ENCODE assay signal across 18 cellular contexts in genomic region chr7:29327455-29327854, GRCh38.
DNase-seq lines count a peak whose midpoint lies in the region; ATAC-seq lines count a peak whose summit lies in the region.
"Had no signal": no experiment of that assay in that cellular context is flagged by ENCODE, and none has a peak within 500 bp of the region (broad histone marks: within the 10 kb centered on the region; RNA-seq: fewer than 3 reads in every experiment).

No MANE protein-coding gene starts in this region.

- no peaks in the 10 kb centered on the region for H3K27me3 Mint-ChIP-seq in dendritic cell treated with granulocyte-macrophage colony-stimulating factor and Interleukin-4, amounts not matched to agents 40 ng/mL and 50 ng/mL, for 4 days
- peaks cover 21 to 27% of the 10 kb centered on the region in 2 donors for H3K27me3 Mint-ChIP-seq in stimulated activated naive B cell treated with anti-CD40 and anti-IgM and Interleukin-4, amounts not matched to agents 10 μg/mL and 1 μg/mL and 100 μg/mL, for 72 hours
- H3K27me3 Mint-ChIP-seq: activated naive CD8-positive, alpha-beta T cell treated with anti-CD3 and anti-CD28 coated beads, Interleukin-2, amount 10 ng/mL, durations not matched to agents 7 days and 5 days had no signal

- intact Hi-C loops in dendritic cell treated with granulocyte-macrophage colony-stimulating factor and Interleukin-4, amounts not matched to agents 40 ng/mL and 50 ng/mL, for 4 days (cut with micrococcal nuclease): loop anchor here (5.0 kb wide), 1 partner anchor 40 kb away; no protein-coding TSS in a partner anchor

- H3K9me3 Mint-ChIP-seq in dendritic cell treated with granulocyte-macrophage colony-stimulating factor and Interleukin-4, amounts not matched to agents 40 ng/mL and 50 ng/mL, for 4 days: no peaks in the 10 kb centered on the region
- peaks cover 3% of the 10 kb centered on the region in 2 donors for H3K9me3 Mint-ChIP-seq in stimulated activated naive B cell treated with anti-CD40 and anti-IgM and Interleukin-4, amounts not matched to agents 10 μg/mL and 1 μg/mL and 100 μg/mL, for 72 hours
- H3K9me3 Mint-ChIP-seq: activated CD4-positive, alpha-beta memory T cell treated with anti-CD3 and anti-CD28 coated beads for 36 hours; activated naive CD8-positive, alpha-beta T cell treated with anti-CD3 and anti-CD28 coated beads, Interleukin-2, amount 10 ng/mL, durations not matched to agents 7 days and 5 days; activated T-cell treated with anti-CD3 and anti-CD28 coated beads, Interleukin-2, amount 50 U/mL, for 4 hours; CD8-positive, alpha-beta T cell had no signal

- ATAC-seq in stimulated activated naive B cell treated with anti-CD40 and anti-IgM and Interleukin-4, amounts not matched to agents 10 μg/mL and 1 μg/mL and 100 μg/mL, for 72 hours (replicated peaks): no peak
- ATAC-seq: activated T-cell treated with anti-CD3 and anti-CD28 coated beads, Interleukin-2, amount 50 U/mL, for 4 hours; CD8-positive, alpha-beta T cell; GM12878; left cardiac atrium had no signal

- in situ Hi-C loops in ACHN (cut with HindIII; ENCODE audit: low pct_ligation_motif_present, low pct_unique_long_range_greater_than_20kb, low sequenced_read_pairs): no loop called here

- H3K36me3 Mint-ChIP-seq in dendritic cell treated with granulocyte-macrophage colony-stimulating factor and Interleukin-4, amounts not matched to agents 40 ng/mL and 50 ng/mL, for 4 days (ENCODE audit: low read depth): peaks cover 66% of the 10 kb centered on the region
- H3K36me3 Mint-ChIP-seq in stimulated activated naive B cell treated with anti-CD40 and anti-IgM and Interleukin-4, amounts not matched to agents 10 μg/mL and 1 μg/mL and 100 μg/mL, for 72 hours: peaks cover 0 to 4% of the 10 kb centered on the region in 2 donors
- H3K36me3 Mint-ChIP-seq: activated CD4-positive, alpha-beta memory T cell treated with anti-CD3 and anti-CD28 coated beads for 36 hours; activated naive CD8-positive, alpha-beta T cell treated with anti-CD3 and anti-CD28 coated beads, Interleukin-2, amount 10 ng/mL, durations not matched to agents 7 days and 5 days; CD8-positive, alpha-beta T cell had no signal

- peak overlapping the region; percentile 79 for H3K27ac Mint-ChIP-seq in dendritic cell treated with granulocyte-macrophage colony-stimulating factor and Interleukin-4, amounts not matched to agents 40 ng/mL and 50 ng/mL, for 4 days
- no peak overlapping the region for H3K27ac Mint-ChIP-seq in stimulated activated naive B cell treated with anti-CD40 and anti-IgM and Interleukin-4, amounts not matched to agents 10 μg/mL and 1 μg/mL and 100 μg/mL, for 72 hours
- H3K27ac Mint-ChIP-seq: activated CD4-positive, alpha-beta memory T cell treated with anti-CD3 and anti-CD28 coated beads for 36 hours; activated naive CD8-positive, alpha-beta T cell treated with anti-CD3 and anti-CD28 coated beads, Interleukin-2, amount 10 ng/mL, durations not matched to agents 7 days and 5 days; CD8-positive, alpha-beta T cell had no signal

- peaks cover 88% of the 10 kb centered on the region for H3K4me1 Mint-ChIP-seq in dendritic cell treated with granulocyte-macrophage colony-stimulating factor and Interleukin-4, amounts not matched to agents 40 ng/mL and 50 ng/mL, for 4 days (ENCODE audit: low read depth)
- H3K4me1 Mint-ChIP-seq in stimulated activated naive B cell treated with anti-CD40 and anti-IgM and Interleukin-4, amounts not matched to agents 10 μg/mL and 1 μg/mL and 100 μg/mL, for 72 hours: no peaks in the 10 kb centered on the region
- H3K4me1 Mint-ChIP-seq: activated naive CD8-positive, alpha-beta T cell treated with anti-CD3 and anti-CD28 coated beads, Interleukin-2, amount 10 ng/mL, durations not matched to agents 7 days and 5 days had no signal

- H3K4me3 Mint-ChIP-seq in dendritic cell treated with granulocyte-macrophage colony-stimulating factor and Interleukin-4, amounts not matched to agents 40 ng/mL and 50 ng/mL, for 4 days: no peak overlapping the region
- H3K4me3 Mint-ChIP-seq in stimulated activated naive B cell treated with anti-CD40 and anti-IgM and Interleukin-4, amounts not matched to agents 10 μg/mL and 1 μg/mL and 100 μg/mL, for 72 hours: no peak overlapping the region
- H3K4me3 Mint-ChIP-seq: activated CD4-positive, alpha-beta memory T cell treated with anti-CD3 and anti-CD28 coated beads for 36 hours; activated naive CD8-positive, alpha-beta T cell treated with anti-CD3 and anti-CD28 coated beads, Interleukin-2, amount 10 ng/mL, durations not matched to agents 7 days and 5 days; activated T-cell treated with anti-CD3 and anti-CD28 coated beads, Interleukin-2, amount 50 U/mL, for 4 hours; CD8-positive, alpha-beta T cell had no signal

- DNase-seq in DMS 273 treated with DMSO at 0.1 percent for 48 hours (lab: John Stamatoyannopoulos, UW) (peak; percentile 99), NCI-H1105 treated with DMSO at 0.1 percent for 48 hours (lab: John Stamatoyannopoulos, UW) (peak; percentile 86), NCI-H2171 treated with DMSO at 0.1 percent for 48 hours (lab: John Stamatoyannopoulos, UW) (peak; percentile 97), amygdala (lab: John Stamatoyannopoulos, UW) (no peak), ACHN (no peak)
- no peak for DNase-seq in stimulated activated naive B cell treated with anti-CD40 and anti-IgM and Interleukin-4, amounts not matched to agents 10 μg/mL and 1 μg/mL and 100 μg/mL, for 72 hours
- no peak for DNase-seq in stimulated activated CD4-positive, alpha-beta T cell treated with anti-CD3 and anti-CD28 coated beads, Interleukin-4, amount 100 ng/mL, for 1 hour
- DNase-seq: activated CD4-positive, alpha-beta memory T cell treated with anti-CD3 and anti-CD28 coated beads for 36 hours; activated naive CD8-positive, alpha-beta T cell treated with anti-CD3 and anti-CD28 coated beads, Interleukin-2, amount 10 ng/mL, durations not matched to agents 7 days and 5 days; activated T-cell treated with anti-CD3 and anti-CD28 coated beads, Interleukin-2, amount 50 U/mL, for 4 hours; CD8-positive, alpha-beta T cell; effector CD8-positive, alpha-beta T cell; left cardiac atrium; NCI-H226; ovary; upper lobe of left lung had no signal

Comparison
In these comparisons a context has a peak if more than half of its experiments do, and no peak if none do; other contexts are left out.
1. DNase-seq: peak in DMS 273 treated with DMSO at 0.1 percent for 48 hours (single experiment), NCI-H1105 treated with DMSO at 0.1 percent for 48 hours (single experiment) and NCI-H2171 treated with DMSO at 0.1 percent for 48 hours (single experiment); none in stimulated activated naive B cell treated with anti-CD40 and anti-IgM and Interleukin-4, amounts not matched to agents 10 μg/mL and 1 μg/mL and 100 μg/mL, for 72 hours (single experiment), amygdala (0 of 56), ACHN (single experiment) and stimulated activated CD4-positive, alpha-beta T cell treated with anti-CD3 and anti-CD28 coated beads, Interleukin-4, amount 100 ng/mL, for 1 hour (single experiment).